8 cellular contexts compared by ENCODE assay signal in the genomic region with DNA sequence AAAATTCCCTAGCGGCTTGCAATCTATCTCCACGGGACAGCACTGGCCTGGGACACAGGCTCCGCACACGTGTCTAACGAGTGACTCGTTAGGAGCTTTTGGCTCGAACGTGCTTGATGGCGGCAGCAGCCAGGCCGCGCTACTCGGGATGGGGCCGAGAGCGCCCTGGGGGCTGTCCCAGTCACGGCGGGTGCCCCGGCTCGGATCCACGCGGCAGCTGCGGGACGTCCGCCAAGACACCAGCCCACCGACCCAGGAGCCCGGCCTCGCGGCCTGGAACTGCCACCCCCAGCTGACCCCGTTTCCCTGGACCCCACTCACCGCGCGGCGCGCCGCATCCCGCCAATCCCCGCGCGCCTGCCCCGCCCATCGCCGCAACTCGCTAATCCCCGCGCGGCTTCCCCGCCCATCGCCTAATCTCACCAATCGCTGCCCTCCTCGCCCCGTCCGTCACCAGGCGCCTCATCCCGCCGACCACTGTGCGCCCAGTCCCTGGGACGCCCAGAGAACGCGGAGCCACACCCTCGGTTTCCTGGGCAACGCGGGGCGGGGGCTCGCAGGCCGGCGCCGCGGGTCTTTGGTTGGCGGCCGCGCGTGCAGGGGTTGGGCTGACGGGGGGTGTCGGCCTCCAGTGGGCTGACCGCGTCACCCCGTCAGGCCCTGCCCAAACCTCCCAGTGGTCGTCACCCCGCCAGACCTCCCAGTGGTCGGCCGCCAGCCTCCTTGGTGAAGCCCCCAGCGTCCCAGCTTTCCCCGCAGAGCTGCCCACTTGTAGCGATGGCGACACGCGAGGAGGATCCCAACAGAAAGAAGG. TPM values are rescaled to one million over a fixed set of nuclear protein-coding genes. Genes with fewer than 3 reads are reported as not detected.
DNase-seq lines count a peak whose midpoint lies in the region; ATAC-seq and TF ChIP-seq lines count a peak whose summit lies in the region.

Gene POLD2, minus strand, starts transcription at position 359 of the 814 bp plus-strand sequence. CDS start 1,495 bp downstream, outside the sequence.

- H3K4me3 ChIP-seq in duodenal mucosa (ENCODE audit: low read depth in 1 of 2, low read length in 2 of 2) (peak within 1 kb of the TSS; percentile 86 to 89), lower leg skin (ENCODE audit: low read depth, poor library complexity, severe bottlenecking) (peak within 1 kb of the TSS; percentile 45)

- peaks cover 25% of the 10 kb centered on the region for H3K36me3 Mint-ChIP-seq in activated CD4-positive, alpha-beta memory T cell treated with anti-CD3 and anti-CD28 coated beads, Interleukin-2, amount 10 ng/mL, durations not matched to agents 7 days and 5 days (ENCODE audit: low read depth)

- TF ChIP-seq POLR2A in lower leg skin (IDR thresholded peaks at IDR 0.05): no peak

- peak within 1 kb of the TSS; percentile 52 for H3K27ac ChIP-seq in duodenal mucosa (ENCODE audit: low read depth, low read length)

- intact Hi-C loops in lower leg skin (cut with DNase I; ENCODE audit: low total_unique reads): no loop called here

- peak; percentile 98 for ATAC-seq in GM19397 (IDR thresholded peaks at IDR 0.05; ENCODE audit: unreplicated experiment)
- peak; percentile 98 for ATAC-seq in HG03571 (IDR thresholded peaks at IDR 0.05; ENCODE audit: unreplicated experiment)

- H3K9ac ChIP-seq in duodenal mucosa (ENCODE audit: low read depth in 1 of 2, low read length in 2 of 2): peak within 1 kb of the TSS; percentile 66 to 83

- peaks cover 0 to 19% of the 10 kb centered on the region in 2 donors for H3K36me3 ChIP-seq in duodenal mucosa (ENCODE audit: control insufficient read depth in 1 of 2, insufficient read depth in 2 of 2, low read length in 2 of 2)

- H3K27me3 ChIP-seq in duodenal mucosa (ENCODE audit: control insufficient read depth in 1 of 2, insufficient read depth in 2 of 2, low read length in 2 of 2): no peaks in the 10 kb centered on the region

- DNase-seq in CD1c-positive myeloid dendritic cell (ENCODE audit: extremely low spot score) (peak; percentile 97), NCI-H82 (lab: John Stamatoyannopoulos, UW) (peak; percentile 99), lower leg skin (ENCODE audit: low spot score in 2 of 2) (peak; percentile 97 to 100)
- peak; percentile 98 for DNase-seq in activated CD4-positive, alpha-beta memory T cell treated with anti-CD3 and anti-CD28 coated beads, Interleukin-2, amount 10 ng/mL, durations not matched to agents 7 days and 5 days
- peak; percentile 96 to 98 for DNase-seq in stimulated activated CD4-positive, alpha-beta T cell treated with anti-CD3 and anti-CD28 coated beads, Interleukin-4, amount 100 ng/mL, for 48 hours (ENCODE audit: low read depth in 2 of 2)

- H3K4me1 ChIP-seq in duodenal mucosa (ENCODE audit: control insufficient read depth in 1 of 2, insufficient read depth in 2 of 2, low read length in 2 of 2): peaks cover 6 to 12% of the 10 kb centered on the region in 2 donors

- TF ChIP-seq CTCF in lower leg skin (IDR thresholded peaks at IDR 0.05): no peak

- H3K27me3 Mint-ChIP-seq in activated CD4-positive, alpha-beta memory T cell treated with anti-CD3 and anti-CD28 coated beads, Interleukin-2, amount 10 ng/mL, durations not matched to agents 7 days and 5 days: peaks cover 14% of the 10 kb centered on the region

- H3K9me3 Mint-ChIP-seq in activated CD4-positive, alpha-beta memory T cell treated with anti-CD3 and anti-CD28 coated beads, Interleukin-2, amount 10 ng/mL, durations not matched to agents 7 days and 5 days: no peaks in the 10 kb centered on the region

- peak within 1 kb of the TSS; percentile 72 for H3K27ac Mint-ChIP-seq in activated CD4-positive, alpha-beta memory T cell treated with anti-CD3 and anti-CD28 coated beads, Interleukin-2, amount 10 ng/mL, durations not matched to agents 7 days and 5 days

- POLR2A ChIA-PET in activated CD4-positive, alpha-beta memory T cell treated with anti-CD3 and anti-CD28 coated beads, Interleukin-2, amount 10 ng/mL, durations not matched to agents 7 days and 5 days (lab: Charles Lee): interaction anchor here (0.7 to 1.8 kb wide), 15 partner anchors 8 to 988 kb away, joined by 3 to 11 read pairs (median 3); partner anchors contain the start of genes DBNL, NUDCD3 and TBRG4

- no peaks in the 10 kb centered on the region for H3K9me3 ChIP-seq in duodenal mucosa (ENCODE audit: control insufficient read depth in 1 of 2, low read length in 2 of 2)

- WGBS in lower leg skin, 2 donors: 0% methylated on average over 45 to 51 of the region's 86 CpGs

- peak within 1 kb of the TSS; percentile 87 for H3K4me3 Mint-ChIP-seq in activated CD4-positive, alpha-beta memory T cell treated with anti-CD3 and anti-CD28 coated beads, Interleukin-2, amount 10 ng/mL, durations not matched to agents 7 days and 5 days

- H3K4me1 Mint-ChIP-seq in activated CD4-positive, alpha-beta memory T cell treated with anti-CD3 and anti-CD28 coated beads, Interleukin-2, amount 10 ng/mL, durations not matched to agents 7 days and 5 days: peaks cover 37% of the 10 kb centered on the region

- CTCF ChIA-PET in activated CD4-positive, alpha-beta memory T cell treated with anti-CD3 and anti-CD28 coated beads, Interleukin-2, amount 10 ng/mL, durations not matched to agents 7 days and 5 days (lab: Charles Lee): interaction anchor here (0.5 to 1.9 kb wide), 7 partner anchors 8 to 442 kb away, joined by 3 to 5 read pairs (median 3); partner anchors contain the start of gene YKT6

RNA-seq across cellular contexts. Expression of gene POLD2, which starts in this region (rescaled TPM):
- total RNA-seq in activated CD4-positive, alpha-beta memory T cell treated with anti-CD3 and anti-CD28 coated beads, Interleukin-2, amount 10 ng/mL, durations not matched to agents 7 days and 5 days: 10 to 100 TPM; 82.3 to 84.6 TPM
- 10 to 100 TPM; 50.8 to 69.0 (median 58.7) TPM for total RNA-seq in lower leg skin

Comparison
In these comparisons a context has a peak if more than half of its experiments do, and no peak if none do; other contexts are left out.
1. Peak in every context shown above with its lines: DNase-seq, ATAC-seq, H3K4me3 ChIP-seq and H3K27ac ChIP-seq.